19 cellular contexts compared by ENCODE assay signal in the genomic region with DNA sequence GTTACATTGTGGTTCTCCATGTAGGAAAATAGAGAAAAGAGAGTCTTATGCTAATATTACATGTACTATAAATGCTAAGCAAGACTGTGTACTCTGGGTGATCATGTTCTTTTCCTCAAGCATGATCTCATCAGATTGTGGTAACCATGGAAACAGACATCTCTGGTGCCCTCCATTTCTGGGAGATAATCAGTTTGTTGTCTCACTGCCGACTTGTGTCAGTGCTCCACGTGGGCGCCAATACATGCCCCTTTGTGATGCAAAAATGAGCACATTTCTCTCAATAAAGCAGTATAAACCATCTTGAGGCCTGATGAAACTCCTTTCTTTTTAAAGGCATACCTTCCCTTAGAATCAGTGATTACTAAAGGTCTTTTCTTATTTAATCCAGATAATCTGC. TPM values are rescaled to one million over a fixed set of nuclear protein-coding genes. Genes with fewer than 3 reads are reported as not detected.
DNase-seq lines count a peak whose midpoint lies in the region; ATAC-seq, FAIRE-seq and TF ChIP-seq lines count a peak whose summit lies in the region.
"Had no signal": no experiment of that assay in that cellular context is flagged by ENCODE, and none has a peak within 500 bp of the region (broad histone marks: within the 10 kb centered on the region; RNA-seq: fewer than 3 reads in every experiment).

No MANE protein-coding gene starts in this region.

- ATAC-seq in WTC11 = no peak; the same call in 1 of the 2 replicates
- ATAC-seq in pancreas = no peak
- no peak for ATAC-seq in HG02870 (IDR thresholded peaks at IDR 0.05; ENCODE audit: unreplicated experiment)
- no peak for ATAC-seq in HG02852 (IDR thresholded peaks at IDR 0.05; ENCODE audit: unreplicated experiment)
- ATAC-seq: natural killer cell treated with Interleukin-12 subunit alpha and Interleukin-12 subunit beta and Interleukin-15 and Interleukin-18, amount 100 ng/mL, for 72 hours; stimulated activated effector memory CD8-positive, alpha-beta T cell treated with anti-CD3 and anti-CD28 coated beads, Interleukin-12 subunit alpha, Interleukin-12 subunit beta, amount 100 ng/mL, for 72 hours had no signal

- no peak overlapping the region for H3K4me2 ChIP-seq in GM23248 (ENCODE audit: unreplicated experiment)

- H3K79me2 ChIP-seq in GM23248 (ENCODE audit: insufficient read depth) = peaks cover 4% of the 10 kb centered on the region

- 57 to 63% methylated on average over 3 of the region's 3 CpGs for WGBS in GM23248 (ENCODE audit: low coverage in 1 of 2, low lambda C conversion rate in 2 of 2, missing lambda C conversion rate in 2 of 2), 2 experiments
- 38 to 45% methylated on average over 3 of the region's 3 CpGs for WGBS in pancreas, 2 donors

- TF ChIP-seq CTCF in WTC11 (IDR thresholded peaks at IDR 0.05) (no peak), pancreas (IDR thresholded peaks at IDR 0.05) (no peak), BE2C (IDR thresholded peaks at IDR 0.05; ENCODE audit: low read depth, low read length) (no peak)

- H3K4me1 Mint-ChIP-seq in WTC11 = peaks cover 24% of the 10 kb centered on the region
- H3K4me1 Mint-ChIP-seq in CD4-positive, alpha-beta memory T cell = peaks cover 5 to 24% (median 20%) of the 10 kb centered on the region in 4 donors

- DNase-seq in GM23248 (peak; percentile 24), WTC11 (ENCODE audit: low spot score) (no peak), globus pallidus (ENCODE audit: low spot score) (peak; percentile 91), pancreas (no peak), BE2C (no peak)
- no peak for DNase-seq in CD4-positive, alpha-beta memory T cell
- DNase-seq: activated CD4-positive, alpha-beta T cell treated with anti-CD3 and anti-CD28 coated beads for 4 hours; activated T-cell treated with anti-CD3 and anti-CD28 coated beads for 4 hours; colonic mucosa; DMS 273 treated with DMSO at 0.1 percent for 48 hours; GOT3; NCI-H345; SHP77 had no signal

- no peaks in the 10 kb centered on the region for H3K9me2 ChIP-seq in GM23248 (ENCODE audit: insufficient read depth)

- H3K27me3 Mint-ChIP-seq in WTC11 (ENCODE audit: low read depth) = no peaks in the 10 kb centered on the region
- no peaks in the 10 kb centered on the region for H3K27me3 Mint-ChIP-seq in CD4-positive, alpha-beta memory T cell
- H3K27me3 Mint-ChIP-seq: B cell; natural killer cell treated with Interleukin-12 subunit alpha and Interleukin-12 subunit beta and Interleukin-15 and Interleukin-18, amount 100 ng/mL, for 72 hours had no signal

- H3K27ac Mint-ChIP-seq in WTC11 = peak overlapping the region; percentile 55
- H3K27ac Mint-ChIP-seq in CD4-positive, alpha-beta memory T cell = no peak overlapping the region
- H3K27ac Mint-ChIP-seq: B cell; natural killer cell treated with Interleukin-12 subunit alpha and Interleukin-12 subunit beta and Interleukin-15 and Interleukin-18, amount 100 ng/mL, for 72 hours; stimulated activated effector memory CD8-positive, alpha-beta T cell treated with anti-CD3 and anti-CD28 coated beads, Interleukin-12 subunit alpha, Interleukin-12 subunit beta, amount 100 ng/mL, for 72 hours had no signal

- H3K9ac ChIP-seq in GM23248 = no peak overlapping the region

- H3K27me3 ChIP-seq in GM23248 (replicated peaks; ENCODE audit: insufficient read depth) = no peaks in the 10 kb centered on the region
- H3K27me3 ChIP-seq in pancreas = no peaks in the 10 kb centered on the region
- no peaks in the 10 kb centered on the region for H3K27me3 ChIP-seq in CD4-positive, alpha-beta memory T cell (ENCODE audit: insufficient read depth, low read length)
- no peaks in the 10 kb centered on the region for H3K27me3 ChIP-seq in BE2C
- H3K27me3 ChIP-seq: colonic mucosa, vagina had no signal

- in situ Hi-C loops in GM23248 (cut with MboI) = loop anchor here (10.0 kb wide), 1 partner anchor 244 kb away; no protein-coding TSS in a partner anchor

- H4K20me1 ChIP-seq in GM23248 (ENCODE audit: insufficient read depth) = no peaks in the 10 kb centered on the region

- H3K4me1 ChIP-seq in GM23248 (ENCODE audit: insufficient read depth) (peaks cover 4% of the 10 kb centered on the region; the same call in 1 of the 2 replicates), pancreas (peaks cover 12 to 49% (median 30%) of the 10 kb centered on the region in 3 donors), BE2C (no peaks in the 10 kb centered on the region)
- H3K4me1 ChIP-seq in CD4-positive, alpha-beta memory T cell (ENCODE audit: insufficient read depth, low read length) = peaks cover 21% of the 10 kb centered on the region
- H3K4me1 ChIP-seq: colonic mucosa had no signal

- POLR2A ChIA-PET in WTC11 (lab: Charles Lee) = no interaction called here
- POLR2A ChIA-PET in CD4-positive, alpha-beta memory T cell (lab: Charles Lee; ENCODE audit: partially characterized antibody) = no interaction called here

- H3K36me3 Mint-ChIP-seq in WTC11 = no peaks in the 10 kb centered on the region
- peaks cover 3 to 6% of the 10 kb centered on the region in 2 donors for H3K36me3 Mint-ChIP-seq in CD4-positive, alpha-beta memory T cell
- H3K36me3 Mint-ChIP-seq: natural killer cell treated with Interleukin-12 subunit alpha and Interleukin-12 subunit beta and Interleukin-15 and Interleukin-18, amount 100 ng/mL, for 72 hours had no signal

- no peak for FAIRE-seq in pancreas (lab: Jason Lieb, UNC)

- H3F3A ChIP-seq in GM23248 (ENCODE audit: insufficient read depth) = no peaks in the 10 kb centered on the region

- intact Hi-C loops in pancreas (cut with DNase I) = no loop called here
- intact Hi-C loops in CD4-positive, alpha-beta memory T cell (cut with micrococcal nuclease) = no loop called here

- no peaks in the 10 kb centered on the region for H3K9me3 Mint-ChIP-seq in WTC11
- no peaks in the 10 kb centered on the region for H3K9me3 Mint-ChIP-seq in CD4-positive, alpha-beta memory T cell
- H3K9me3 Mint-ChIP-seq: natural killer cell treated with Interleukin-12 subunit alpha and Interleukin-12 subunit beta and Interleukin-15 and Interleukin-18, amount 100 ng/mL, for 72 hours; stimulated activated effector memory CD8-positive, alpha-beta T cell treated with anti-CD3 and anti-CD28 coated beads, Interleukin-12 subunit alpha, Interleukin-12 subunit beta, amount 100 ng/mL, for 72 hours had no signal

- H2AFZ ChIP-seq in GM23248 = no peak overlapping the region

- CTCF ChIA-PET in WTC11 (lab: Charles Lee) = no interaction called here
- CTCF ChIA-PET in CD4-positive, alpha-beta memory T cell (lab: Charles Lee; ENCODE audit: partially characterized antibody) = interaction anchor here (0.7 kb wide), 1 partner anchor 383 kb away, joined by 3 read pairs; no protein-coding TSS in a partner anchor

- H3K36me3 ChIP-seq in GM23248 (ENCODE audit: low read depth) = no peaks in the 10 kb centered on the region
- no peaks in the 10 kb centered on the region for H3K36me3 ChIP-seq in pancreas
- no peaks in the 10 kb centered on the region for H3K36me3 ChIP-seq in CD4-positive, alpha-beta memory T cell (ENCODE audit: insufficient read depth, low read length)
- no peaks in the 10 kb centered on the region for H3K36me3 ChIP-seq in BE2C
- H3K36me3 ChIP-seq: colonic mucosa, vagina had no signal

- H3K4me3 ChIP-seq in GM23248 = no peak overlapping the region
- H3K4me3 ChIP-seq in pancreas = no peak overlapping the region
- no peak overlapping the region for H3K4me3 ChIP-seq in CD4-positive, alpha-beta memory T cell (ENCODE audit: low read length in 2 of 2)
- H3K4me3 ChIP-seq in BE2C (ENCODE audit: low read depth, low read length) = no peak overlapping the region
- H3K4me3 ChIP-seq: colonic mucosa, vagina had no signal

- no peaks in the 10 kb centered on the region for H3K9me3 ChIP-seq in GM23248 (ENCODE audit: low read depth)
- no peaks in the 10 kb centered on the region for H3K9me3 ChIP-seq in pancreas
- no peaks in the 10 kb centered on the region for H3K9me3 ChIP-seq in CD4-positive, alpha-beta memory T cell (ENCODE audit: control insufficient read depth in 1 of 2, low read length in 2 of 2)
- no peaks in the 10 kb centered on the region for H3K9me3 ChIP-seq in BE2C
- H3K9me3 ChIP-seq: colonic mucosa, vagina had no signal

- H3K27ac ChIP-seq in GM23248 = no peak overlapping the region
- H3K27ac ChIP-seq in pancreas = peak overlapping the region; percentile 4 to 79 (median 41)
- no peak overlapping the region for H3K27ac ChIP-seq in CD4-positive, alpha-beta memory T cell (ENCODE audit: low read depth, low read length)
- H3K27ac ChIP-seq: colonic mucosa, vagina had no signal

- H3K4me3 Mint-ChIP-seq in WTC11 = no peak overlapping the region
- no peak overlapping the region for H3K4me3 Mint-ChIP-seq in CD4-positive, alpha-beta memory T cell
- H3K4me3 Mint-ChIP-seq: B cell; natural killer cell treated with Interleukin-12 subunit alpha and Interleukin-12 subunit beta and Interleukin-15 and Interleukin-18, amount 100 ng/mL, for 72 hours; stimulated activated effector memory CD8-positive, alpha-beta T cell treated with anti-CD3 and anti-CD28 coated beads, Interleukin-12 subunit alpha, Interleukin-12 subunit beta, amount 100 ng/mL, for 72 hours had no signal

RNA-seq across cellular contexts. Expression of gene TMEM30A, which starts 6.0 kb away (rescaled TPM):
- total RNA-seq in GM23248 (2014; rRNA removed; shearing (Covaris generic)) = 150 and 152 TPM in 2 replicates
- polyA plus RNA-seq in GM23248 (2016; fragmentation: Nextera tagmentation; extraction: Ambion mirVana) = 118 and 125 TPM in 2 replicates
- 68.2 to 81.2 TPM (median 72.6 TPM) in 3 replicates for total RNA-seq in WTC11 (2021)
- 10 to 100 TPM; 61.4 to 85.5 (median 70.5) TPM for total RNA-seq in pancreas
- 10 to 100 TPM; 21.2 to 44.5 TPM for polyA plus RNA-seq in pancreas
- 10 to 100 TPM; 73.6 to 78.3 TPM for total RNA-seq in CD4-positive, alpha-beta memory T cell
- 10 to 100 TPM; 44.7 to 56.5 TPM for polyA plus RNA-seq in CD4-positive, alpha-beta memory T cell
- polyA plus RNA-seq in BE2C (2012; ENCODE audit: insufficient read depth, insufficient read length, low read depth) = 31.5 TPM

RNA-seq across cellular contexts. Expression of gene COX7A2, which starts 47.0 kb away (rescaled TPM):
- 166 and 545 TPM in 2 replicates for total RNA-seq in GM23248 (2014; rRNA removed; shearing (Covaris generic))
- 666 and 696 TPM in 2 replicates for polyA plus RNA-seq in GM23248 (2016; fragmentation: Nextera tagmentation; extraction: Ambion mirVana)
- total RNA-seq in WTC11 (2021) = 465 to 500 TPM (median 472 TPM) in 3 replicates
- total RNA-seq in pancreas = 100 to 1,000 TPM in 4 of 6 donors, 10 to 100 TPM in 2; 76.5 to 147 (median 125) TPM
- 100 to 1,000 TPM; 188 to 214 TPM for polyA plus RNA-seq in pancreas
- 100 to 1,000 TPM; 188 to 201 TPM for total RNA-seq in CD4-positive, alpha-beta memory T cell
- 1,000 to 10,000 TPM in 1 of 2 donors, 100 to 1,000 TPM in 1; 809 to 1,007 TPM for polyA plus RNA-seq in CD4-positive, alpha-beta memory T cell
- polyA plus RNA-seq in BE2C (2012; ENCODE audit: insufficient read depth, insufficient read length, low read depth) = 780 TPM

Comparison
In these comparisons a context has a peak if more than half of its experiments do, and no peak if none do; other contexts are left out.
1. DNase-seq: peak in GM23248 (single experiment) and globus pallidus (single experiment); none in WTC11 (single experiment), pancreas (0 of 6), CD4-positive, alpha-beta memory T cell (0 of 5) and BE2C (single experiment).
2. H3K27ac ChIP-seq: peak in pancreas (4 of 4); none in GM23248 (single experiment) and CD4-positive, alpha-beta memory T cell (single experiment).